In the genomic region with DNA sequence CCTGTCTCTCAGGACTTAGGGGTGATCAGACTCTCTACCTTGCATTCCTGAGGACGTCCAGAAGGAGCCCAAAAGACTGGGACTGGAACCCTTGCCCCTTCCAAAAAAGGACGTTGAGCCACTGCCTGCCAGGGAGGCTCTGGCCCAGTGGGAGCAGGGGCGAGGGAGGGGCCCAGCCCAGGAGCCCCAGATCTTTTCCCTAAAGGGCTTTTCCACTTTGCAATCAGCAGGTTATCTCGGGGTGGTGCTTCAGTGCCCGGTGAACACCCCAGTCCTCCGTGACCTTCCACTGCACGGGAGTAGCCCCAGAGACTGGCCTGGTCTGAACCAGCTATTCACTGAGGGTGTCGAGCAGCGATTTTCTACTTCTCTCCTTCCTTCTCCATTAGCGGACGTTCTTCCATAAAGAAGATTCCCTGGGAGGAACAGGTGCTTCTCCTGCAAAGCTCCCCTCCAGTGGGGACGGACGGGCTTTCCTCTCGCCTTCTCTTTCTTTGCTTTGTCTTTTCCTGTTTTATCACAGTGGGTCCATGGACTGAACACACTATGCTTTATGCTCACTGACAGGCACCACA, we compare ENCODE assay signal across 27 cellular contexts.
DNase-seq lines count a peak whose midpoint lies in the region; ATAC-seq, FAIRE-seq and TF ChIP-seq lines count a peak whose summit lies in the region.
"Had no signal": no experiment of that assay in that cellular context is flagged by ENCODE, and none has a peak within 500 bp of the region (broad histone marks: within the 10 kb centered on the region; RNA-seq: fewer than 3 reads in every experiment).

No MANE protein-coding gene starts in this region.

- H4K20me1 ChIP-seq in BLaER1 treated with 17β-estradiol and CSF1 and Interleukin-3, amounts not matched to agents 10 nM and 100 nM = peaks cover 0 to 9% (median 0%) of the 10 kb centered on the region in 11 experiments; a peak in 2 of 22 replicates
- H4K20me1 ChIP-seq in KMS-11 (ENCODE audit: insufficient read depth) (no peaks in the 10 kb centered on the region), K562 (replicated peaks; ENCODE audit: control insufficient read depth, insufficient read depth, low read length) (peaks cover 3% of the 10 kb centered on the region; the same call in 1 of the 2 replicates)

- peak overlapping the region in 3 of 10 experiments; percentile 3 to 37 (median 8); a peak in 3 of 20 replicates for H3K4me3 ChIP-seq in BLaER1 treated with 17β-estradiol and CSF1 and Interleukin-3, amounts not matched to agents 10 nM and 100 nM
- H3K4me3 ChIP-seq in KMS-11 (IDR thresholded peaks at IDR 0.05; ENCODE audit: insufficient read depth, low read depth, low read length) (no peak overlapping the region), K562 (no peak overlapping the region)
- H3K4me3 ChIP-seq: coronary artery, hepatocyte, neural progenitor cell, tibial artery had no signal

- DNase-seq in K562 (ENCODE audit: extremely low read depth in 1 of 4, low spot score in 3 of 4) (no peak), osteocyte (ENCODE audit: extremely low spot score, unreplicated experiment) (no peak), GF-D8 (lab: John Stamatoyannopoulos, UW) (no peak)
- DNase-seq in stimulated activated naive CD8-positive, alpha-beta T cell treated with anti-CD3 and anti-CD28 coated beads, Interleukin-15, Interleukin-2, amounts not matched to agents 100 U/mL and 50 U/mL, for 24 hours = no peak
- DNase-seq: activated CD4-positive, alpha-beta memory T cell treated with anti-CD3 and anti-CD28 coated beads for 36 hours; activated CD4-positive, CD25-positive, alpha-beta regulatory T cell; activated CD8-positive, alpha-beta memory T cell treated with anti-CD3 and anti-CD28 coated beads, Interleukin-2, amount 50 U/mL, for 48 hours; caudate nucleus; effector memory CD4-positive, alpha-beta T cell; left cardiac atrium; NCI-H1048; NCI-H2107; NCI-H446 treated with DMSO at 0.1 percent for 48 hours; NCI-H774; stimulated activated CD4-positive, alpha-beta T cell treated with anti-CD3 and anti-CD28 coated beads, Interleukin-4, amount 100 ng/mL, for 1 hour; tibial artery had no signal

- no peaks in the 10 kb centered on the region for H3K27me3 Mint-ChIP-seq in osteocyte (ENCODE audit: unreplicated experiment)
- H3K27me3 Mint-ChIP-seq: activated naive CD8-positive, alpha-beta T cell had no signal

- TF ChIP-seq CTCF in KMS-11 (conservative IDR thresholded peaks at IDR 0.05; ENCODE audit: low read depth, low read length) = no peak
- no peak for TF ChIP-seq CTCF in K562 (IDR thresholded peaks at IDR 0.05 in 2 of 3, conservative IDR thresholded peaks at IDR 0.05 in 1 of 3; ENCODE audit: insufficient read depth in 2 of 3, low read depth in 1 of 3, low read length in 3 of 3)
- TF ChIP-seq CTCF in osteocyte (IDR thresholded peaks at IDR 0.05) = no peak

- H3K36me3 ChIP-seq in BLaER1 treated with 17β-estradiol and CSF1 and Interleukin-3, amounts not matched to agents 10 nM and 100 nM = no peaks in the 10 kb centered on the region
- H3K36me3 ChIP-seq in KMS-11 (ENCODE audit: insufficient read depth) = no peaks in the 10 kb centered on the region
- H3K36me3 ChIP-seq in K562 (ENCODE audit: control insufficient read depth, insufficient read depth, low read length) = no peaks in the 10 kb centered on the region
- H3K36me3 ChIP-seq: neural progenitor cell, SJCRH30, tibial artery had no signal

- no peak for TF ChIP-seq RAD21 in K562 (CRISPR knock-in tag; conservative IDR thresholded peaks at IDR 0.05 in 1 of 2, IDR thresholded peaks at IDR 0.05 in 1 of 2)

- intact Hi-C loops in K562 (cut with micrococcal nuclease) = no loop called here

- TF ChIP-seq POLR2A in K562 (conservative IDR thresholded peaks at IDR 0.05) = no peak

- CTCF ChIA-PET in K562 (lab: Yijun Ruan, JAX; ENCODE audit: low intra/inter-chr PET ratio) = no interaction called here

- peak overlapping the region in 5 of 11 experiments; percentile 2 to 52 (median 11); a peak in 5 of 22 replicates for H3K9ac ChIP-seq in BLaER1 treated with 17β-estradiol and CSF1 and Interleukin-3, amounts not matched to agents 10 nM and 100 nM
- no peak overlapping the region for H3K9ac ChIP-seq in KMS-11
- H3K9ac ChIP-seq in K562 (ENCODE audit: insufficient read depth in 1 of 2, low read depth in 2 of 2, low read length in 2 of 2) = peak overlapping the region in 1 of 2 experiments; percentile 32; a peak in 1 of 4 replicates
- H3K9ac ChIP-seq: neural progenitor cell had no signal

- no peak for FAIRE-seq in K562 (lab: Jason Lieb, UNC)

- TF ChIP-seq EP300 in K562 (IDR thresholded peaks at IDR 0.05; ENCODE audit: low read length) = no peak

- POLR2A ChIA-PET in K562 (lab: Yijun Ruan, JAX) = interaction anchor here (0.6 to 0.7 kb wide), 2 partner anchors 21 to 132 kb away, joined by 3 read pairs; no protein-coding TSS in a partner anchor

- in situ Hi-C loops in K562 (cut with MboI) = no loop called here

- H3K4me1 Mint-ChIP-seq in osteocyte (ENCODE audit: unreplicated experiment) = peaks cover 25% of the 10 kb centered on the region

- peaks cover 49 to 70% (median 68%) of the 10 kb centered on the region in 10 experiments for H3K4me1 ChIP-seq in BLaER1 treated with 17β-estradiol and CSF1 and Interleukin-3, amounts not matched to agents 10 nM and 100 nM
- peaks cover 67% of the 10 kb centered on the region for H3K4me1 ChIP-seq in KMS-11 (ENCODE audit: low read depth, poor library complexity, severe bottlenecking)
- H3K4me1 ChIP-seq in K562 (replicated peaks in 1 of 2; ENCODE audit: control insufficient read depth in 2 of 2, insufficient read depth in 2 of 2, low read length in 2 of 2) = peaks cover 17 to 25% of the 10 kb centered on the region in 2 experiments; a peak in 4 of 5 replicates
- H3K4me1 ChIP-seq: tibial artery had no signal

- H3K9me3 Mint-ChIP-seq in osteocyte (ENCODE audit: unreplicated experiment) = no peaks in the 10 kb centered on the region

- H3K4me3 Mint-ChIP-seq in osteocyte (ENCODE audit: unreplicated experiment) = no peak overlapping the region
- H3K4me3 Mint-ChIP-seq: activated CD4-positive, alpha-beta memory T cell treated with anti-CD3 and anti-CD28 coated beads for 36 hours; neural progenitor cell had no signal

- H3K79me2 ChIP-seq in KMS-11 (ENCODE audit: insufficient read depth, low read depth) = no peaks in the 10 kb centered on the region
- H3K79me2 ChIP-seq in K562 (ENCODE audit: control insufficient read depth, insufficient read depth, low read length) = no peaks in the 10 kb centered on the region
- H3K79me2 ChIP-seq: hepatocyte had no signal

- peak overlapping the region in 4 of 11 experiments; percentile 2 to 53 (median 36); a peak in 4 of 22 replicates for H3K27ac ChIP-seq in BLaER1 treated with 17β-estradiol and CSF1 and Interleukin-3, amounts not matched to agents 10 nM and 100 nM
- H3K27ac ChIP-seq in KMS-11 = peak overlapping the region; percentile 78
- no peak overlapping the region for H3K27ac ChIP-seq in K562 (ENCODE audit: extremely low read depth, low read depth, low read length)
- H3K27ac ChIP-seq: coronary artery, epithelial cell of prostate, neural progenitor cell, tibial artery had no signal

- ATAC-seq in K562 (no peak), HG03521 (IDR thresholded peaks at IDR 0.05; ENCODE audit: unreplicated experiment) (no peak)
- no peak for ATAC-seq in stimulated activated naive CD8-positive, alpha-beta T cell treated with anti-CD3 and anti-CD28 coated beads, Interleukin-15, Interleukin-2, amounts not matched to agents 100 U/mL and 50 U/mL, for 24 hours
- ATAC-seq: sciatic nerve had no signal

- H3K27me3 ChIP-seq in BLaER1 treated with 17β-estradiol and CSF1 and Interleukin-3, amounts not matched to agents 10 nM and 100 nM = peaks cover 0 to 14% (median 0%) of the 10 kb centered on the region in 11 experiments; a peak in 3 of 22 replicates
- H3K27me3 ChIP-seq in KMS-11 (ENCODE audit: insufficient read depth, low read depth) (no peaks in the 10 kb centered on the region), K562 (ENCODE audit: control insufficient read depth in 2 of 2, insufficient read depth in 2 of 2, low read length in 2 of 2) (no peaks in the 10 kb centered on the region; a peak in 1 of 5 replicates)
- H3K27me3 ChIP-seq: hepatocyte, neural progenitor cell, SJCRH30, tibial artery had no signal

- no peaks in the 10 kb centered on the region for H3K36me3 Mint-ChIP-seq in osteocyte (ENCODE audit: unreplicated experiment)
- H3K36me3 Mint-ChIP-seq: activated CD4-positive, alpha-beta memory T cell treated with anti-CD3 and anti-CD28 coated beads for 36 hours; CD14-positive monocyte had no signal

- WGBS in K562 (ENCODE audit: insufficient coverage, low coverage, missing lambda C conversion rate) = 60% methylated on average over 12 of the region's 14 CpGs

- H2AFZ ChIP-seq in KMS-11 (ENCODE audit: low read depth) (0 out of 2 replicates have a peak overlapping the region, but pooled peaks have one; percentile 30), K562 (ENCODE audit: low read depth, low read length) (no peak overlapping the region)
- H2AFZ ChIP-seq: hepatocyte, neural progenitor cell had no signal

- no peaks in the 10 kb centered on the region for H3K9me1 ChIP-seq in K562 (ENCODE audit: control insufficient read depth, insufficient read depth, low read length)

- BruUV-seq in K562 (replicated peaks; lab: Mats Ljungman, UMichigan) = no TSS peak

- peaks cover 5 to 14% (median 9%) of the 10 kb centered on the region in 11 experiments; a peak in 20 of 22 replicates for H3K9me3 ChIP-seq in BLaER1 treated with 17β-estradiol and CSF1 and Interleukin-3, amounts not matched to agents 10 nM and 100 nM (replicated peaks in 1 of 11)
- H3K9me3 ChIP-seq in K562 (replicated peaks; ENCODE audit: control insufficient read depth, insufficient read depth, low read depth, low read length) = peaks cover 3% of the 10 kb centered on the region; the same call in 1 of the 2 replicates
- H3K9me3 ChIP-seq: tibial artery had no signal

- peak overlapping the region; percentile 65 to 95 (median 82) for H3K4me2 ChIP-seq in BLaER1 treated with 17β-estradiol and CSF1 and Interleukin-3, amounts not matched to agents 10 nM and 100 nM
- H3K4me2 ChIP-seq in KMS-11 (peak overlapping the region; percentile 77), K562 (ENCODE audit: insufficient read depth, low read length) (no peak overlapping the region; the same call in 1 of the 2 replicates)
- H3K4me2 ChIP-seq: hepatocyte, neural progenitor cell had no signal

- peak overlapping the region; percentile 88 for H3K27ac Mint-ChIP-seq in osteocyte (ENCODE audit: unreplicated experiment)
- H3K27ac Mint-ChIP-seq: activated CD4-positive, alpha-beta memory T cell treated with anti-CD3 and anti-CD28 coated beads for 36 hours had no signal

TF ChIP-seq in K562, 482 proteins besides CTCF, POLR2A, EP300 and RAD21:
- no peak for TF ChIP-seq KLF10 (CRISPR knock-in tag; IDR thresholded peaks at IDR 0.05)
- no peak for TF ChIP-seq CREB1 (IDR thresholded peaks at IDR 0.05)
- peak; percentile 3; the same call in 1 of the 2 replicates for TF ChIP-seq CREB1 (CRISPR knock-in tag; IDR thresholded peaks at IDR 0.05)
